In the genomic region with DNA sequence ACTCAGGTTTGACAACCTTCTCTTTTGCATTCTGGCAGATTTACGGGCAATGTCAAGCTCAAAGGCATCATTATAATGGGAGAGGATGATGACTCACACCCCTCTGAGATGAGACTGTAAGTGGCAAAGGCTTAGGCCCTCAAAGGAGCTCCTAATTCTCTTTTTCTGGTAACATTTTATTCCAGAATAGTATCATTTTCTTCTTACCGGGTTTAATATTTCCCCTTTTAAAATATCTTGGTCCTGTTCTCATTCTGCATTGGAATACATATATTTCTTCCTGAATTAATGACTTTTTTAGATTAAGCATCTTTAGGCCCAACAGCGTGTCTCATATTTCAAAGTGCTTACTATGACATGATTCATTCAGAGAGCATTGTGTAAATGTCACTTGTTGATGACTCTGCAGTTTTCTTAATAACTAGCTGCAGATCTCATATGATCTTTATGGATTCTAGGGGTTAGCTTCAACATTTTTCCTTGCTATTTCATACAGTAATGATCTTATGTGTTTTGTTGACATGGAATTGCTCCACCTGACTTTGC, we compare ENCODE assay signal across 9 cellular contexts. TPM values are rescaled to one million over a fixed set of nuclear protein-coding genes. Genes with fewer than 3 reads are reported as not detected.
DNase-seq lines count a peak whose midpoint lies in the region; ATAC-seq and TF ChIP-seq lines count a peak whose summit lies in the region.
"Had no signal": no experiment of that assay in that cellular context is flagged by ENCODE, and none has a peak within 500 bp of the region (broad histone marks: within the 10 kb centered on the region; RNA-seq: fewer than 3 reads in every experiment).

No MANE protein-coding gene starts in this region.

- no peak for DNase-seq in activated naive CD4-positive, alpha-beta T cell treated with anti-CD3 and anti-CD28 coated beads for 36 hours
- DNase-seq in activated naive CD4-positive, alpha-beta T cell (lab: John Stamatoyannopoulos, UW) = no peak
- DNase-seq in SK-N-MC (ENCODE audit: low read depth, low spot score) (no peak), esophagus squamous epithelium (lab: John Stamatoyannopoulos, UW) (no peak), DMS 273 (lab: John Stamatoyannopoulos, UW; ENCODE audit: unreplicated experiment) (no peak)

- no peaks in the 10 kb centered on the region for H3K27me3 ChIP-seq in esophagus squamous epithelium

- H3K27me3 Mint-ChIP-seq in activated naive CD4-positive, alpha-beta T cell treated with anti-CD3 and anti-CD28 coated beads for 36 hours (ENCODE audit: low read depth) = no peaks in the 10 kb centered on the region
- no peaks in the 10 kb centered on the region for H3K27me3 Mint-ChIP-seq in stimulated activated memory B cell treated with anti-CD40 and anti-IgM and Interleukin-4, amounts not matched to agents 10 μg/mL and 1 μg/mL and 100 μg/mL, for 72 hours

- peak overlapping the region; percentile 86 for H3K4me3 Mint-ChIP-seq in activated naive CD4-positive, alpha-beta T cell treated with anti-CD3 and anti-CD28 coated beads for 36 hours
- peak overlapping the region; percentile 80 for H3K4me3 Mint-ChIP-seq in stimulated activated memory B cell treated with anti-CD40 and anti-IgM and Interleukin-4, amounts not matched to agents 10 μg/mL and 1 μg/mL and 100 μg/mL, for 72 hours

- H3K36me3 Mint-ChIP-seq in activated naive CD4-positive, alpha-beta T cell treated with anti-CD3 and anti-CD28 coated beads for 36 hours (ENCODE audit: low read depth) = peaks cover 15% of the 10 kb centered on the region
- no peaks in the 10 kb centered on the region for H3K36me3 Mint-ChIP-seq in stimulated activated memory B cell treated with anti-CD40 and anti-IgM and Interleukin-4, amounts not matched to agents 10 μg/mL and 1 μg/mL and 100 μg/mL, for 72 hours

- peak overlapping the region; percentile 100 for H3K4me3 ChIP-seq in SK-N-MC
- H3K4me3 ChIP-seq in esophagus squamous epithelium = no peak overlapping the region
- H3K4me3 ChIP-seq: lung had no signal

- peak overlapping the region; percentile 42; the same call in 1 of the 2 replicates for H3K27ac ChIP-seq in SK-N-MC
- H3K27ac ChIP-seq in esophagus squamous epithelium = peak overlapping the region in 3 of 4 donors; percentile 86 to 97 (median 89)

- peaks cover 19 to 38% (median 22%) of the 10 kb centered on the region in 3 donors for H3K4me1 ChIP-seq in esophagus squamous epithelium

- no peak for TF ChIP-seq POLR2A in esophagus squamous epithelium (IDR thresholded peaks at IDR 0.05)

- TF ChIP-seq CTCF in esophagus squamous epithelium (IDR thresholded peaks at IDR 0.05) = no peak

- peaks cover 46% of the 10 kb centered on the region for H3K36me3 ChIP-seq in SK-N-MC (ENCODE audit: insufficient read depth, low read length)
- peaks cover 0 to 50% (median 0%) of the 10 kb centered on the region in 3 donors for H3K36me3 ChIP-seq in esophagus squamous epithelium

- 29 to 43% methylated on average over 3 of the region's 3 CpGs for WGBS in esophagus squamous epithelium, 2 donors

- CTCF ChIA-PET in activated naive CD4-positive, alpha-beta T cell treated with anti-CD3 and anti-CD28 coated beads for 36 hours (lab: Charles Lee) = interaction anchor here (1.0 to 3.8 kb wide), 4 partner anchors 9 to 140 kb away, joined by 4 to 19 read pairs (median 6); no protein-coding TSS in a partner anchor

- H3K9ac ChIP-seq in SK-N-MC (ENCODE audit: insufficient read length) = peak overlapping the region; percentile 90

- intact Hi-C loops in activated naive CD4-positive, alpha-beta T cell treated with anti-CD3 and anti-CD28 coated beads for 36 hours (cut with micrococcal nuclease) = loop anchor here (2.0 kb wide), 2 partner anchors 35 to 45 kb away; partner anchors contain the start of gene HMGCL
- intact Hi-C loops in esophagus squamous epithelium (cut with DNase I) = no loop called here

- peak overlapping the region; percentile 67 for H3K27ac Mint-ChIP-seq in activated naive CD4-positive, alpha-beta T cell treated with anti-CD3 and anti-CD28 coated beads for 36 hours
- H3K27ac Mint-ChIP-seq in stimulated activated memory B cell treated with anti-CD40 and anti-IgM and Interleukin-4, amounts not matched to agents 10 μg/mL and 1 μg/mL and 100 μg/mL, for 72 hours = no peak overlapping the region

- no peaks in the 10 kb centered on the region for H3K9me3 Mint-ChIP-seq in activated naive CD4-positive, alpha-beta T cell treated with anti-CD3 and anti-CD28 coated beads for 36 hours
- no peaks in the 10 kb centered on the region for H3K9me3 Mint-ChIP-seq in stimulated activated memory B cell treated with anti-CD40 and anti-IgM and Interleukin-4, amounts not matched to agents 10 μg/mL and 1 μg/mL and 100 μg/mL, for 72 hours

- H3K4me1 Mint-ChIP-seq in activated naive CD4-positive, alpha-beta T cell treated with anti-CD3 and anti-CD28 coated beads for 36 hours (ENCODE audit: low read depth) = peaks cover 41% of the 10 kb centered on the region
- peaks cover 23% of the 10 kb centered on the region for H3K4me1 Mint-ChIP-seq in stimulated activated memory B cell treated with anti-CD40 and anti-IgM and Interleukin-4, amounts not matched to agents 10 μg/mL and 1 μg/mL and 100 μg/mL, for 72 hours

- ATAC-seq in stimulated activated memory B cell treated with anti-CD40 and anti-IgM and Interleukin-4, amounts not matched to agents 10 μg/mL and 1 μg/mL and 100 μg/mL, for 72 hours = no peak
- ATAC-seq in GM21529 (IDR thresholded peaks at IDR 0.05; ENCODE audit: unreplicated experiment) (no peak), HG03159 (IDR thresholded peaks at IDR 0.05; ENCODE audit: unreplicated experiment) (no peak)

- H3K9me3 ChIP-seq in SK-N-MC (ENCODE audit: low read depth, low read length) (no peaks in the 10 kb centered on the region), esophagus squamous epithelium (no peaks in the 10 kb centered on the region)

RNA-seq across cellular contexts. Expression of gene PITHD1, which starts 1.7 kb away (rescaled TPM):
- total RNA-seq in activated naive CD4-positive, alpha-beta T cell treated with anti-CD3 and anti-CD28 coated beads for 36 hours = 10 to 100 TPM; 73.8 to 75.1 TPM
- 10 to 100 TPM; 57.4 to 86.3 (median 78.0) TPM for total RNA-seq in esophagus squamous epithelium

RNA-seq across cellular contexts. Expression of gene LYPLA2, which starts 11.0 kb away (rescaled TPM):
- total RNA-seq in activated naive CD4-positive, alpha-beta T cell treated with anti-CD3 and anti-CD28 coated beads for 36 hours = 10 to 100 TPM; 48.1 to 49.7 TPM
- 10 to 100 TPM; 51.9 to 75.5 (median 64.4) TPM for total RNA-seq in esophagus squamous epithelium

RNA-seq across cellular contexts. Expression of gene GALE, which starts 20.7 kb away (rescaled TPM):
- 10 to 100 TPM; 19.7 to 23.1 TPM for total RNA-seq in activated naive CD4-positive, alpha-beta T cell treated with anti-CD3 and anti-CD28 coated beads for 36 hours
- total RNA-seq in esophagus squamous epithelium = 10 to 100 TPM; 55.1 to 81.0 (median 60.4) TPM

RNA-seq across cellular contexts. Expression of gene ELOA, which starts 36.6 kb away (rescaled TPM):
- total RNA-seq in activated naive CD4-positive, alpha-beta T cell treated with anti-CD3 and anti-CD28 coated beads for 36 hours = 10 to 100 TPM; 21.8 to 22.6 TPM
- 10 to 100 TPM; 37.8 to 44.0 (median 41.2) TPM for total RNA-seq in esophagus squamous epithelium

RNA-seq across cellular contexts. Expression of gene HMGCL, which starts 45.3 kb away (rescaled TPM):
- 10 to 100 TPM; 31.5 to 34.5 TPM for total RNA-seq in activated naive CD4-positive, alpha-beta T cell treated with anti-CD3 and anti-CD28 coated beads for 36 hours
- total RNA-seq in esophagus squamous epithelium = 10 to 100 TPM; 14.3 to 38.9 (median 26.6) TPM
